16 cellular contexts compared by ENCODE assay signal in genomic region chr19:47623921-47624391, GRCh38. TPM values are rescaled to one million over a fixed set of nuclear protein-coding genes. Genes with fewer than 3 reads are reported as not detected.
DNase-seq lines count a peak whose midpoint lies in the region; ATAC-seq and TF ChIP-seq lines count a peak whose summit lies in the region.
"Had no signal": no experiment of that assay in that cellular context is flagged by ENCODE, and none has a peak within 500 bp of the region (broad histone marks: within the 10 kb centered on the region; RNA-seq: fewer than 3 reads in every experiment).

No MANE protein-coding gene starts in this region.

- intact Hi-C loops in left ventricle myocardium superior (cut with micrococcal nuclease) (no loop called here), gastrocnemius medialis (cut with DNase I; ENCODE audit: low total_unique reads) (no loop called here)

- TF ChIP-seq CTCF in gastrocnemius medialis (IDR thresholded peaks at IDR 0.05 in 4 of 5, conservative IDR thresholded peaks at IDR 0.05 in 1 of 5): no peak

- no peak overlapping the region for H3K4me3 ChIP-seq in gastrocnemius medialis

- peaks cover 8% of the 10 kb centered on the region for H3K36me3 Mint-ChIP-seq in activated T-helper 17 cell treated with anti-CD3 and anti-CD28 coated beads, Interleukin-2, amount 50 U/mL, for 72 hours (ENCODE audit: low read depth)

- no peaks in the 10 kb centered on the region for H3K27me3 ChIP-seq in gastrocnemius medialis

- no peaks in the 10 kb centered on the region for H3K27me3 Mint-ChIP-seq in activated T-helper 17 cell treated with anti-CD3 and anti-CD28 coated beads, Interleukin-2, amount 50 U/mL, for 72 hours
- H3K27me3 Mint-ChIP-seq: effector memory CD8-positive, alpha-beta T cell had no signal

- no peaks in the 10 kb centered on the region for H3K36me3 ChIP-seq in gastrocnemius medialis

- no peak for TF ChIP-seq POLR2A in gastrocnemius medialis (IDR thresholded peaks at IDR 0.05)

- peak overlapping the region; percentile 56 for H3K27ac Mint-ChIP-seq in activated T-helper 17 cell treated with anti-CD3 and anti-CD28 coated beads, Interleukin-2, amount 50 U/mL, for 72 hours

- peaks cover 8% of the 10 kb centered on the region for H3K4me1 Mint-ChIP-seq in activated T-helper 17 cell treated with anti-CD3 and anti-CD28 coated beads, Interleukin-2, amount 50 U/mL, for 72 hours

- in situ Hi-C loops in gastrocnemius medialis (cut with MboI; ENCODE audit: low sequenced_read_pairs in 4 of 4): no loop called here

- ATAC-seq in activated T-helper 17 cell treated with anti-CD3 and anti-CD28 coated beads, Interleukin-2, amount 50 U/mL, for 72 hours (replicated peaks): no peak
- ATAC-seq in left ventricle myocardium superior (peak; percentile 13), gastrocnemius medialis (no peak), HG02678 (IDR thresholded peaks at IDR 0.05; ENCODE audit: unreplicated experiment) (no peak), GM21423 (IDR thresholded peaks at IDR 0.05; ENCODE audit: unreplicated experiment) (no peak)
- ATAC-seq: activated T-cell treated with anti-CD3 and anti-CD28 coated beads, Interleukin-2, amount 50 U/mL, for 72 hours; effector memory CD8-positive, alpha-beta T cell had no signal

- H3K4me3 Mint-ChIP-seq in activated T-helper 17 cell treated with anti-CD3 and anti-CD28 coated beads, Interleukin-2, amount 50 U/mL, for 72 hours: no peak overlapping the region
- H3K4me3 Mint-ChIP-seq: activated T-cell treated with anti-CD3 and anti-CD28 coated beads, Interleukin-2, amount 50 U/mL, for 72 hours; effector memory CD8-positive, alpha-beta T cell; neural crest cell had no signal

- H3K9me3 ChIP-seq in gastrocnemius medialis: no peaks in the 10 kb centered on the region

- no peaks in the 10 kb centered on the region for H3K9me3 Mint-ChIP-seq in activated T-helper 17 cell treated with anti-CD3 and anti-CD28 coated beads, Interleukin-2, amount 50 U/mL, for 72 hours
- H3K9me3 Mint-ChIP-seq: activated T-cell treated with anti-CD3 and anti-CD28 coated beads, Interleukin-2, amount 50 U/mL, for 72 hours; effector memory CD8-positive, alpha-beta T cell; neural crest cell had no signal

- H3K27ac ChIP-seq in gastrocnemius medialis: peak overlapping the region in 3 of 4 donors; percentile 27 to 51 (median 48)

- peaks cover 25 to 49% of the 10 kb centered on the region in 2 donors for H3K4me1 ChIP-seq in gastrocnemius medialis

- peak; percentile 21 for DNase-seq in NCI-H82 (lab: John Stamatoyannopoulos, UW)
- DNase-seq in NCI-H82 treated with DMSO at 0.1 percent for 48 hours (lab: John Stamatoyannopoulos, UW; ENCODE audit: unreplicated experiment): no peak
- no peak for DNase-seq in left ventricle myocardium superior
- DNase-seq in gastrocnemius medialis: no peak
- DNase-seq in NCI-H2227 treated with DMSO at 0.1 percent for 48 hours (lab: John Stamatoyannopoulos, UW): no peak
- DNase-seq: activated CD4-positive, CD25-positive, alpha-beta regulatory T cell treated with anti-CD3 and anti-CD28 coated beads, Interleukin-2, amount 50 U/mL, for 72 hours; activated T-cell treated with anti-CD3 and anti-CD28 coated beads, Interleukin-2, amount 50 U/mL, for 72 hours; COR-L47; effector memory CD8-positive, alpha-beta T cell; NCI-H2081; SW 1271 had no signal

RNA-seq across cellular contexts. Expression of gene BICRA, which starts 15.0 kb away (rescaled TPM):
- 10 to 100 TPM; 10.3 to 12.2 TPM for total RNA-seq in activated T-helper 17 cell treated with anti-CD3 and anti-CD28 coated beads, Interleukin-2, amount 50 U/mL, for 72 hours
- 9.5 TPM for total RNA-seq in left ventricle myocardium superior
- 10 to 100 TPM in 3 of 4 donors, 1 to 10 TPM in 1; 8.4 to 35.2 (median 28.7) TPM for total RNA-seq in gastrocnemius medialis

RNA-seq across cellular contexts. Expression of gene ZNF541, which starts 51.0 kb away (rescaled TPM):
- under 1 TPM; 0.04 to 0.98 TPM for total RNA-seq in activated T-helper 17 cell treated with anti-CD3 and anti-CD28 coated beads, Interleukin-2, amount 50 U/mL, for 72 hours
- total RNA-seq in left ventricle myocardium superior (0.47 TPM), gastrocnemius medialis (not detected)
- total RNA-seq: neural crest cell, skeletal muscle tissue had no signal
